Comparison of ENCODE assay signal across 1 cellular context in genomic region chr2:97993926-97994325, GRCh38.
TF ChIP-seq lines count a peak whose summit lies in the region.

No MANE protein-coding gene starts in this region.

TF ChIP-seq in H1, 55 proteins besides CTCF, POLR2A, EP300 and RAD21 (continued from another document):
- no peak for TF ChIP-seq NANOG (IDR thresholded peaks at IDR 0.05; ENCODE audit: insufficient read depth, low read depth, low read length, poor library complexity, severe bottlenecking)
